Comparison of ENCODE assay signal across 9 cellular contexts in genomic region chr16:10981697-10982216, GRCh38. TPM values are rescaled to one million over a fixed set of nuclear protein-coding genes. Genes with fewer than 3 reads are reported as not detected.
DNase-seq lines count a peak whose midpoint lies in the region; ATAC-seq and TF ChIP-seq lines count a peak whose summit lies in the region.
"Had no signal": no experiment of that assay in that cellular context is flagged by ENCODE, and none has a peak within 500 bp of the region (broad histone marks: within the 10 kb centered on the region; RNA-seq: fewer than 3 reads in every experiment).

No MANE protein-coding gene starts in this region.

- peak overlapping the region in 1 of 3 donors; percentile 89 for H3K27ac Mint-ChIP-seq in CD4-positive, CD25-positive, alpha-beta regulatory T cell
- no peak overlapping the region for H3K27ac Mint-ChIP-seq in stimulated activated naive CD8-positive, alpha-beta T cell treated with anti-CD3 and anti-CD28 coated beads, Interleukin-15, Interleukin-2, amounts not matched to agents 100 ng/mL and 50 ng/mL, for 24 hours

- peak; percentile 64 for TF ChIP-seq CTCF in RWPE1 (conservative IDR thresholded peaks at IDR 0.05; ENCODE audit: low read depth)
- TF ChIP-seq CTCF in choroid plexus epithelial cell (conservative IDR thresholded peaks at IDR 0.05; ENCODE audit: low read depth, low read length): peak; percentile 50

- no peaks in the 10 kb centered on the region for H3K9me3 ChIP-seq in CD4-positive, CD25-positive, alpha-beta regulatory T cell (ENCODE audit: control insufficient read depth in 2 of 2, low read length in 2 of 2)
- H3K9me3 ChIP-seq: thoracic aorta had no signal

- POLR2A ChIA-PET in RWPE1 (lab: Yijun Ruan, JAX; ENCODE audit: low non-redundant PET): no interaction called here

- peak; percentile 21 to 79 (median 38) for DNase-seq in CD4-positive, CD25-positive, alpha-beta regulatory T cell
- DNase-seq in RWPE1 (ENCODE audit: low spot score) (no peak), choroid plexus epithelial cell (ENCODE audit: low read depth) (no peak), cerebellum (ENCODE audit: low spot score) (no peak), CD1c-positive myeloid dendritic cell (ENCODE audit: extremely low spot score) (no peak)

- H3K36me3 ChIP-seq in CD4-positive, CD25-positive, alpha-beta regulatory T cell (ENCODE audit: control insufficient read depth, insufficient read depth, low read length): peaks cover 26% of the 10 kb centered on the region

- H3K4me3 Mint-ChIP-seq in CD4-positive, CD25-positive, alpha-beta regulatory T cell: peak overlapping the region in 3 of 4 donors; percentile 21 to 63 (median 54)
- peak overlapping the region; percentile 30 for H3K4me3 Mint-ChIP-seq in stimulated activated naive CD8-positive, alpha-beta T cell treated with anti-CD3 and anti-CD28 coated beads, Interleukin-15, Interleukin-2, amounts not matched to agents 100 ng/mL and 50 ng/mL, for 24 hours

- no peaks in the 10 kb centered on the region for H3K9me3 Mint-ChIP-seq in CD4-positive, CD25-positive, alpha-beta regulatory T cell
- no peaks in the 10 kb centered on the region for H3K9me3 Mint-ChIP-seq in stimulated activated naive CD8-positive, alpha-beta T cell treated with anti-CD3 and anti-CD28 coated beads, Interleukin-15, Interleukin-2, amounts not matched to agents 100 ng/mL and 50 ng/mL, for 24 hours

- CTCF ChIA-PET in RWPE1 (lab: Yijun Ruan, JAX): interaction anchor here (0.8 kb wide), 1 partner anchor 15 kb away, joined by 4 read pairs; no protein-coding TSS in a partner anchor

- H3K27me3 Mint-ChIP-seq in CD4-positive, CD25-positive, alpha-beta regulatory T cell: no peaks in the 10 kb centered on the region
- H3K27me3 Mint-ChIP-seq in stimulated activated naive CD8-positive, alpha-beta T cell treated with anti-CD3 and anti-CD28 coated beads, Interleukin-15, Interleukin-2, amounts not matched to agents 100 ng/mL and 50 ng/mL, for 24 hours: no peaks in the 10 kb centered on the region

- no peaks in the 10 kb centered on the region for H3K27me3 ChIP-seq in CD4-positive, CD25-positive, alpha-beta regulatory T cell (ENCODE audit: control insufficient read depth, insufficient read depth, low read length)

- H3K4me1 ChIP-seq in CD4-positive, CD25-positive, alpha-beta regulatory T cell (ENCODE audit: control insufficient read depth, insufficient read depth, low read length, poor library complexity, severe bottlenecking): peaks cover 21% of the 10 kb centered on the region

- H3K4me3 ChIP-seq in CD4-positive, CD25-positive, alpha-beta regulatory T cell (ENCODE audit: low read depth, low read length): no peak overlapping the region
- no peak overlapping the region for H3K4me3 ChIP-seq in choroid plexus epithelial cell (ENCODE audit: low read depth, low read length)
- H3K4me3 ChIP-seq: thoracic aorta had no signal

- peaks cover 18 to 44% (median 31%) of the 10 kb centered on the region in 4 donors for H3K4me1 Mint-ChIP-seq in CD4-positive, CD25-positive, alpha-beta regulatory T cell
- peaks cover 32% of the 10 kb centered on the region for H3K4me1 Mint-ChIP-seq in stimulated activated naive CD8-positive, alpha-beta T cell treated with anti-CD3 and anti-CD28 coated beads, Interleukin-15, Interleukin-2, amounts not matched to agents 100 ng/mL and 50 ng/mL, for 24 hours (ENCODE audit: low read depth)

- peaks cover 32% of the 10 kb centered on the region for H3K36me3 Mint-ChIP-seq in CD4-positive, CD25-positive, alpha-beta regulatory T cell
- peaks cover 65% of the 10 kb centered on the region for H3K36me3 Mint-ChIP-seq in stimulated activated naive CD8-positive, alpha-beta T cell treated with anti-CD3 and anti-CD28 coated beads, Interleukin-15, Interleukin-2, amounts not matched to agents 100 ng/mL and 50 ng/mL, for 24 hours (ENCODE audit: low read depth)

- ATAC-seq in CD4-positive, CD25-positive, alpha-beta regulatory T cell (ENCODE audit: low read depth in 2 of 2): peak; percentile 77 to 80
- peak; percentile 72 for ATAC-seq in GM19035 (IDR thresholded peaks at IDR 0.05; ENCODE audit: unreplicated experiment)
- peak; percentile 47 for ATAC-seq in HG03097 (IDR thresholded peaks at IDR 0.05; ENCODE audit: low FRiP score, unreplicated experiment)

- no peak overlapping the region for H3K27ac ChIP-seq in CD4-positive, CD25-positive, alpha-beta regulatory T cell (ENCODE audit: insufficient read depth, low read length, poor library complexity, severe bottlenecking)
- peak overlapping the region; percentile 58 for H3K27ac ChIP-seq in RWPE1

RNA-seq across cellular contexts. Expression of gene CLEC16A, which starts 37.4 kb away (rescaled TPM):
- total RNA-seq in CD4-positive, CD25-positive, alpha-beta regulatory T cell: 38.9 TPM
- 10 to 100 TPM; 11.8 to 16.0 (median 12.1) TPM for polyA plus RNA-seq in CD4-positive, CD25-positive, alpha-beta regulatory T cell
- 28.8 TPM for total RNA-seq in cerebellum

RNA-seq across cellular contexts. Expression of gene DEXI, which starts 39.5 kb away (rescaled TPM):
- 15.7 TPM for total RNA-seq in CD4-positive, CD25-positive, alpha-beta regulatory T cell
- 10 to 100 TPM; 49.4 to 53.5 (median 51.8) TPM for polyA plus RNA-seq in CD4-positive, CD25-positive, alpha-beta regulatory T cell
- 18.6 TPM for total RNA-seq in cerebellum

Comparison
In these comparisons a context has a peak if more than half of its experiments do, and no peak if none do; other contexts are left out.
1. DNase-seq: peak in CD4-positive, CD25-positive, alpha-beta regulatory T cell (3 of 3); none in RWPE1 (single experiment), choroid plexus epithelial cell (single experiment), cerebellum (single experiment) and CD1c-positive myeloid dendritic cell (single experiment).
2. Peak in every context shown above with its lines, with median percentiles within 50 percentile points of each other: ATAC-seq.